In the genomic region with DNA sequence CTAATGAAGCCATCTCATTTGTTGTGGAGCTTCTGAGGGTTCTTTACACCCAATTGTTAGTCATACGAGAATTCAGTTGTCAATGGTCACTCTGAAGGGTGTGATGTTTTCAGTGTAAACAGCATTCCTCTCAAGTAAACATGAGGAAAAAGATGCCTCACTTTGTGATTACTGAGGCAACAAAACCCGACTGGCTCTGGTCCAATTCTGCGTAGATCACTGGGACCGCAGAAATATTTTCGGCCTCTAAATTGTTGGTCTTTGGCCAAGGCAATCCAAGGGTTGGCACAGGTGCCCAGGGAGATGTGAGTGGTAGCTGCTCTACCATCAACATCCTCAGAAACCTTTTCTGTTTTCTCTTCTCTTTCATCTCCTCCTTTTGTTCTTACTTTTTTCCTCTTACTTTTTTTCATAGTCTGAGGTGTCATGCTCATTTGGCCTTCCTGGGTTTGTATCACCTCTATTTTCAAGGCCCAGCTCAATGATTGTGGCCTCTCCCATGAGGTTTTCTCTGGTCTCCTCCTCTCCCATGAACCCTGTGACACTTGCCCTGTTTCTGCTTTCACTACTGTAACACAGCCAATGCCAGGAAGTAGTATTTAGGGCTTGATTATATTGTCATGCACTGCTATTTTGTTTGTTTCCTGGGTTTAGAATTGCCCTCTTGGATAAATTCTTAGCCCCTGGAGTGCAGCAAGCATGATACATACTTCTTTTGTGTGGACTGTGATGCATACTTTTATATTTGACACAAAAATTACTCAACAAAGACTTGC, we compare ENCODE assay signal across 1 cellular context.
TF ChIP-seq lines count a peak whose summit lies in the region.

No MANE protein-coding gene starts in this region.

TF ChIP-seq in endothelial cell of umbilical vein, 7 proteins besides CTCF, POLR2A, EP300 and RAD21 (continued from another document):
- TF ChIP-seq FOS (IDR thresholded peaks at IDR 0.05; ENCODE audit: borderline replicate concordance, insufficient read depth, low read length) (no peak), POLR2AphosphoS5 (IDR thresholded peaks at IDR 0.05; ENCODE audit: insufficient read depth, low read depth, low read length) (no peak), GATA2 (IDR thresholded peaks at IDR 0.05; ENCODE audit: insufficient read depth, insufficient read length, low read depth, low read length) (no peak), MAX (IDR thresholded peaks at IDR 0.05; ENCODE audit: insufficient read depth, insufficient read length) (no peak)
